20 cellular contexts compared by ENCODE assay signal in genomic region chr1:162536511-162536910, GRCh38. TPM values are rescaled to one million over a fixed set of nuclear protein-coding genes. Genes with fewer than 3 reads are reported as not detected.
A peak's percentile ranks its signal among the peaks of the same experiment; 100 is the strongest.
DNase-seq lines count a peak whose midpoint lies in the region; ATAC-seq and TF ChIP-seq lines count a peak whose summit lies in the region.
"Had no signal": no experiment of that assay in that cellular context is flagged by ENCODE, and none has a peak within 500 bp of the region (broad histone marks: within the 10 kb centered on the region; RNA-seq: fewer than 3 reads in every experiment).

No MANE protein-coding gene starts in this region.

- no peak overlapping the region for H3K4ac ChIP-seq in mesenchymal stem cell (ENCODE audit: low read depth in 1 of 2, low read length in 2 of 2)

- WGBS in SK-N-SH (ENCODE audit: low lambda C conversion rate) = 89% methylated on average over 2 of the region's 2 CpGs
- 92% methylated on average over 2 of the region's 2 CpGs for WGBS in mammary epithelial cell (ENCODE audit: low coverage, missing lambda C conversion rate)
- WGBS in mesenchymal stem cell = 100% methylated on average over 2 of the region's 2 CpGs

- peaks cover 0 to 14% of the 10 kb centered on the region in 2 experiments; a peak in 3 of 4 replicates for H3K4me1 ChIP-seq in SK-N-SH (ENCODE audit: control insufficient read depth in 1 of 2, insufficient read depth in 2 of 2, low read depth in 1 of 2, low read length in 1 of 2)
- H3K4me1 ChIP-seq in mammary epithelial cell (ENCODE audit: insufficient read depth, low read length) = peaks cover 30% of the 10 kb centered on the region
- H3K4me1 ChIP-seq in mesenchymal stem cell (ENCODE audit: control insufficient read depth, insufficient read depth, low read depth, low read length) = peaks cover 1% of the 10 kb centered on the region

- H3K9ac ChIP-seq in SK-N-SH (no peak overlapping the region), mammary epithelial cell (ENCODE audit: insufficient read depth, low read length) (no peak overlapping the region), mesenchymal stem cell (ENCODE audit: low read length) (no peak overlapping the region)

- H3K36me3 ChIP-seq in SK-N-SH (replicated peaks in 1 of 2; ENCODE audit: control insufficient read depth in 1 of 2, insufficient read depth in 2 of 2, low read length in 1 of 2) (no peaks in the 10 kb centered on the region), mammary epithelial cell (ENCODE audit: insufficient read depth, low read length) (no peaks in the 10 kb centered on the region), mesenchymal stem cell (ENCODE audit: control insufficient read depth in 1 of 2, insufficient read depth in 2 of 2, low read depth in 1 of 2, low read length in 2 of 2) (peaks cover 3% of the 10 kb centered on the region in 2 experiments)

- H3K18ac ChIP-seq in mesenchymal stem cell (ENCODE audit: low read depth in 1 of 2, low read length in 2 of 2) = no peak overlapping the region

- H2AK5ac ChIP-seq in mesenchymal stem cell (ENCODE audit: low read length, severe bottlenecking) = no peak overlapping the region

- CTCF ChIA-PET in SK-N-SH (lab: Yijun Ruan, JAX) = interaction anchor here (2.4 kb wide), 1 partner anchor 9 kb away, joined by 7 read pairs; no protein-coding TSS in a partner anchor
- CTCF ChIA-PET in mammary epithelial cell (lab: Charles Lee; ENCODE audit: low non-redundant PET) = no interaction called here

- no peaks in the 10 kb centered on the region for H4K20me1 ChIP-seq in SK-N-SH (ENCODE audit: insufficient read depth)
- no peaks in the 10 kb centered on the region for H4K20me1 ChIP-seq in mammary epithelial cell (ENCODE audit: insufficient read depth, low read length)

- no peak overlapping the region for H2BK12ac ChIP-seq in mesenchymal stem cell (ENCODE audit: low read length in 2 of 2)

- no peaks in the 10 kb centered on the region for H3K79me1 ChIP-seq in mesenchymal stem cell (replicated peaks; ENCODE audit: low read length, poor library complexity, severe bottlenecking)

- H3K27me3 ChIP-seq in SK-N-SH (ENCODE audit: insufficient read depth) = no peaks in the 10 kb centered on the region
- no peaks in the 10 kb centered on the region for H3K27me3 ChIP-seq in mammary epithelial cell (ENCODE audit: insufficient read depth, low read length)
- H3K27me3 ChIP-seq in mesenchymal stem cell (ENCODE audit: control insufficient read depth in 1 of 2, insufficient read depth in 1 of 2, low read length in 2 of 2) = no peaks in the 10 kb centered on the region
- H3K27me3 ChIP-seq: hepatocyte, stomach had no signal

- no peaks in the 10 kb centered on the region for H3K9me3 ChIP-seq in SK-N-SH
- H3K9me3 ChIP-seq in mammary epithelial cell (replicated peaks; ENCODE audit: insufficient read depth, low read length) = no peaks in the 10 kb centered on the region
- H3K9me3 ChIP-seq in mesenchymal stem cell (ENCODE audit: control insufficient read depth, low read length) = no peaks in the 10 kb centered on the region
- H3K9me3 ChIP-seq: stomach had no signal

- TF ChIP-seq EP300 in SK-N-SH (IDR thresholded peaks at IDR 0.05; ENCODE audit: borderline replicate concordance in 1 of 2, low read depth in 1 of 2, low read length in 1 of 2) = no peak

- in situ Hi-C loops in mammary epithelial cell (cut with MboI; ENCODE audit: low sequenced_read_pairs in 2 of 2) = no loop called here

- dilution Hi-C loops in mammary epithelial cell (cut with HindIII; ENCODE audit: low sequenced_read_pairs) = no loop called here

- H2BK5ac ChIP-seq in mesenchymal stem cell (ENCODE audit: low read depth, low read length, poor library complexity, severe bottlenecking) = no peak overlapping the region

- H3K79me2 ChIP-seq in SK-N-SH (ENCODE audit: insufficient read depth) (no peaks in the 10 kb centered on the region), mammary epithelial cell (ENCODE audit: insufficient read depth, low read length) (no peaks in the 10 kb centered on the region)
- H3K79me2 ChIP-seq: hepatocyte had no signal

- H3K4me2 ChIP-seq in SK-N-SH (no peak overlapping the region), mammary epithelial cell (ENCODE audit: insufficient read depth, low read depth, low read length) (no peak overlapping the region), mesenchymal stem cell (ENCODE audit: low read length, poor library complexity, severe bottlenecking) (no peak overlapping the region)
- H3K4me2 ChIP-seq: hepatocyte had no signal

- H2AFZ ChIP-seq in SK-N-SH (ENCODE audit: low read depth) = no peak overlapping the region
- no peak overlapping the region for H2AFZ ChIP-seq in mammary epithelial cell (ENCODE audit: low read depth, low read length)
- no peak overlapping the region for H2AFZ ChIP-seq in mesenchymal stem cell (ENCODE audit: low read depth, low read length)
- H2AFZ ChIP-seq: hepatocyte had no signal

- no peak overlapping the region for H3K23ac ChIP-seq in mesenchymal stem cell (ENCODE audit: low read length in 2 of 2)

- no peak overlapping the region for H4K8ac ChIP-seq in mesenchymal stem cell (ENCODE audit: low read length)

- no peak overlapping the region for H3K14ac ChIP-seq in mesenchymal stem cell (ENCODE audit: low read length in 2 of 2)

- no TSS peak for BruUV-seq in mammary epithelial cell (replicated peaks; lab: Mats Ljungman, UMichigan)

- no peak overlapping the region for H4K91ac ChIP-seq in mesenchymal stem cell (ENCODE audit: low read length)

- H3K27ac ChIP-seq in SK-N-SH (ENCODE audit: low read depth in 2 of 2, low read length in 1 of 2) (peak overlapping the region in 1 of 2 experiments; percentile 91; a peak in 2 of 4 replicates), mammary epithelial cell (ENCODE audit: insufficient read depth, low read depth, low read length) (peak overlapping the region; percentile 5), mesenchymal stem cell (ENCODE audit: low read length, poor library complexity, severe bottlenecking) (no peak overlapping the region)
- H3K27ac ChIP-seq: 22Rv1, hepatocyte, stomach had no signal

- intact Hi-C loops in mammary epithelial cell (cut with micrococcal nuclease) = no loop called here

- H3K4me3 ChIP-seq in SK-N-SH (ENCODE audit: low read depth in 2 of 2, low read length in 1 of 2) (no peak overlapping the region), mammary epithelial cell (replicated peaks in 1 of 3; ENCODE audit: insufficient read depth in 1 of 3, low read depth in 2 of 3, low read length in 3 of 3) (no peak overlapping the region), mesenchymal stem cell (ENCODE audit: insufficient read depth in 1 of 2, low read depth in 1 of 2, low read length in 2 of 2) (no peak overlapping the region)
- H3K4me3 ChIP-seq: hepatocyte, stomach had no signal

- TF ChIP-seq RAD21 in SK-N-SH (IDR thresholded peaks at IDR 0.05; ENCODE audit: low read length) = no peak

- H3F3A ChIP-seq in SK-N-SH (replicated peaks; ENCODE audit: insufficient read depth) = peaks cover 52% of the 10 kb centered on the region

- no peaks in the 10 kb centered on the region for H3K9me2 ChIP-seq in SK-N-SH

- DNase-seq in SK-N-SH (no peak), M059J (ENCODE audit: low read depth) (peak; percentile 76), mammary epithelial cell (peak; percentile 63), mesenchymal stem cell (peak; percentile 30), GM19240 (ENCODE audit: insufficient read length, low spot score) (no peak), NOMO-1 (lab: John Stamatoyannopoulos, UW; ENCODE audit: unreplicated experiment in 2 of 2) (no peak)
- DNase-seq: activated naive CD4-positive, alpha-beta T cell treated with Interleukin-2 at 50 U/mL for 16 hours; CD8-positive, alpha-beta T cell; dermis blood vessel endothelial cell; erythroblast; H9; kidney glomerular epithelial cell; midbrain; NCI-H2029; NCI-H526 treated with DMSO at 0.1 percent for 48 hours; stomach had no signal

- no peak overlapping the region for H2BK15ac ChIP-seq in mesenchymal stem cell (ENCODE audit: low read depth, poor library complexity, severe bottlenecking)

- H2BK120ac ChIP-seq in mesenchymal stem cell (ENCODE audit: low read depth, low read length) = no peak overlapping the region

- TF ChIP-seq CTCF in SK-N-SH (IDR thresholded peaks at IDR 0.05) (no peak), mammary epithelial cell (conservative IDR thresholded peaks at IDR 0.05 in 1 of 2, IDR thresholded peaks at IDR 0.05 in 1 of 2; ENCODE audit: extremely low read depth in 1 of 2, insufficient read depth in 1 of 2, low read depth in 1 of 2, low read length in 2 of 2) (no peak)

- no peak; the same call in 2 of the 3 replicates for ATAC-seq in SK-N-SH treated with all-trans-retinoic acid at 6 μM for 48 hours
- ATAC-seq in HG02678 (IDR thresholded peaks at IDR 0.05; ENCODE audit: unreplicated experiment) = no peak
- ATAC-seq: CD8-positive, alpha-beta T cell had no signal

- POLR2A ChIA-PET in SK-N-SH (lab: Yijun Ruan, JAX) = interaction anchor here (0.7 kb wide), 1 partner anchor 124 kb away, joined by 3 read pairs; no protein-coding TSS in a partner anchor

TF ChIP-seq in SK-N-SH treated with all-trans-retinoic acid at 6 μM for 48 hours, 23 proteins besides CTCF, POLR2A, EP300 and RAD21 (continues in another document):
- TF ChIP-seq, protein P1, sequence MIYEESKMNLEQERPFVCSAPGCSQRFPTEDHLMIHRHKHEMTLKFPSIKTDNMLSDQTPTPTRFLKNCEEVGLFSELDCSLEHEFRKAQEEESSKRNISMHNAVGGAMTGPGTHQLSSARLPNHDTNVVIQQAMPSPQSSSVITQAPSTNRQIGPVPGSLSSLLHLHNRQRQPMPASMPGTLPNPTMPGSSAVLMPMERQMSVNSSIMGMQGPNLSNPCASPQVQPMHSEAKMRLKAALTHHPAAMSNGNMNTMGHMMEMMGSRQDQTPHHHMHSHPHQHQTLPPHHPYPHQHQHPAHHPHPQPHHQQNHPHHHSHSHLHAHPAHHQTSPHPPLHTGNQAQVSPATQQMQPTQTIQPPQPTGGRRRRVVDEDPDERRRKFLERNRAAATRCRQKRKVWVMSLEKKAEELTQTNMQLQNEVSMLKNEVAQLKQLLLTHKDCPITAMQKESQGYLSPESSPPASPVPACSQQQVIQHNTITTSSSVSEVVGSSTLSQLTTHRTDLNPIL (CRISPR knock-in tag; IDR thresholded peaks at IDR 0.05; ENCODE audit: low read depth) = no peak
- TF ChIP-seq ZNF8 (CRISPR knock-in tag; IDR thresholded peaks at IDR 0.05) = no peak

RNA-seq across cellular contexts. Expression of gene UAP1, which starts 25.0 kb away (rescaled TPM):
- polyA plus RNA-seq in SK-N-SH (2012; rRNA removed) (32.3 and 44.1 TPM in 2 replicates), mammary epithelial cell (80.0 TPM)
- polyA plus RNA-seq in SK-N-SH (2012; cell fraction: cytosol; rRNA removed) = 49.8 and 58.0 TPM in 2 replicates
- 18.0 and 38.7 TPM in 2 replicates for polyA plus RNA-seq in SK-N-SH (2012; cell fraction: nucleus; rRNA removed)
- total RNA-seq in M059J (2014; rRNA removed; shearing (Covaris generic)) = 112 and 137 TPM in 2 replicates
- total RNA-seq in mammary epithelial cell = 100 to 1,000 TPM in 1 of 2 donors, 10 to 100 TPM in 1; 90.7 to 165 TPM
- polyA minus RNA-seq in mammary epithelial cell = 72.7 TPM
- 25.5 TPM for polyA plus RNA-seq in mesenchymal stem cell (2013, experiment 1 of 2)
- 25.0 TPM for polyA plus RNA-seq in mesenchymal stem cell (2013, experiment 2 of 2)

RNA-seq across cellular contexts. Expression of gene UHMK1, which starts 38.9 kb away (rescaled TPM):
- polyA plus RNA-seq in SK-N-SH (2012; rRNA removed) (7.4 and 12.3 TPM in 2 replicates), mammary epithelial cell (16.2 TPM)
- polyA plus RNA-seq in SK-N-SH (2012; cell fraction: cytosol; rRNA removed) = 16.0 and 18.1 TPM in 2 replicates
- 4.2 and 9.7 TPM in 2 replicates for polyA plus RNA-seq in SK-N-SH (2012; cell fraction: nucleus; rRNA removed)
- 75.2 and 113 TPM in 2 replicates for total RNA-seq in M059J (2014; rRNA removed; shearing (Covaris generic))
- 10 to 100 TPM; 59.5 to 97.5 TPM for total RNA-seq in mammary epithelial cell
- polyA minus RNA-seq in mammary epithelial cell = 57.6 TPM
- polyA plus RNA-seq in mesenchymal stem cell (2013, experiment 1 of 2) = 15.3 TPM
- polyA plus RNA-seq in mesenchymal stem cell (2013, experiment 2 of 2) = 15.3 TPM

Comparison
In these comparisons a context has a peak if more than half of its experiments do, and no peak if none do; other contexts are left out.
1. DNase-seq: peak in M059J (single experiment), mammary epithelial cell (single experiment) and mesenchymal stem cell (single experiment); none in SK-N-SH (single experiment), GM19240 (single experiment) and NOMO-1 (0 of 2).